1 cellular context compared by ENCODE assay signal in the genomic region with DNA sequence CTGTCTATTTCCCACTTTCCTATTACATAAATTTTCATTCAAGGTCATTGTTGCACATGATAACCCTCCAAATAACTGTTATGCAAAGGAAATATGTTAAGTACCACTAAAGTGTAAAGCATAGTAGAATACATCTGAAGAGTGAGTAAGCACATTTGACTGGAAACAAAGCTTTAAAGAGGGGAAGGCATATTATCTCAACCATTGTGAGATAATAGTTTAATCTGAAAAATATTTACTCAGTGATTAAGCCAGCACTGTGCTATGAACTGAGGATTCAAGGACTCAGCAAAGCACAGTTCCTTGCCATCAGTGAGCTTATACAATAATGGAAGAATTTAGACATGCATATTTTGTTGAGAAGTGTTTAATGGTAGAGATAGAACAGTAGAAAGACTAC.
TF ChIP-seq lines count a peak whose summit lies in the region.

No MANE protein-coding gene starts in this region.

TF ChIP-seq in GM23338, 12 proteins besides CTCF, POLR2A, EP300 and RAD21 (continued from another document):
- TF ChIP-seq, protein P1, sequence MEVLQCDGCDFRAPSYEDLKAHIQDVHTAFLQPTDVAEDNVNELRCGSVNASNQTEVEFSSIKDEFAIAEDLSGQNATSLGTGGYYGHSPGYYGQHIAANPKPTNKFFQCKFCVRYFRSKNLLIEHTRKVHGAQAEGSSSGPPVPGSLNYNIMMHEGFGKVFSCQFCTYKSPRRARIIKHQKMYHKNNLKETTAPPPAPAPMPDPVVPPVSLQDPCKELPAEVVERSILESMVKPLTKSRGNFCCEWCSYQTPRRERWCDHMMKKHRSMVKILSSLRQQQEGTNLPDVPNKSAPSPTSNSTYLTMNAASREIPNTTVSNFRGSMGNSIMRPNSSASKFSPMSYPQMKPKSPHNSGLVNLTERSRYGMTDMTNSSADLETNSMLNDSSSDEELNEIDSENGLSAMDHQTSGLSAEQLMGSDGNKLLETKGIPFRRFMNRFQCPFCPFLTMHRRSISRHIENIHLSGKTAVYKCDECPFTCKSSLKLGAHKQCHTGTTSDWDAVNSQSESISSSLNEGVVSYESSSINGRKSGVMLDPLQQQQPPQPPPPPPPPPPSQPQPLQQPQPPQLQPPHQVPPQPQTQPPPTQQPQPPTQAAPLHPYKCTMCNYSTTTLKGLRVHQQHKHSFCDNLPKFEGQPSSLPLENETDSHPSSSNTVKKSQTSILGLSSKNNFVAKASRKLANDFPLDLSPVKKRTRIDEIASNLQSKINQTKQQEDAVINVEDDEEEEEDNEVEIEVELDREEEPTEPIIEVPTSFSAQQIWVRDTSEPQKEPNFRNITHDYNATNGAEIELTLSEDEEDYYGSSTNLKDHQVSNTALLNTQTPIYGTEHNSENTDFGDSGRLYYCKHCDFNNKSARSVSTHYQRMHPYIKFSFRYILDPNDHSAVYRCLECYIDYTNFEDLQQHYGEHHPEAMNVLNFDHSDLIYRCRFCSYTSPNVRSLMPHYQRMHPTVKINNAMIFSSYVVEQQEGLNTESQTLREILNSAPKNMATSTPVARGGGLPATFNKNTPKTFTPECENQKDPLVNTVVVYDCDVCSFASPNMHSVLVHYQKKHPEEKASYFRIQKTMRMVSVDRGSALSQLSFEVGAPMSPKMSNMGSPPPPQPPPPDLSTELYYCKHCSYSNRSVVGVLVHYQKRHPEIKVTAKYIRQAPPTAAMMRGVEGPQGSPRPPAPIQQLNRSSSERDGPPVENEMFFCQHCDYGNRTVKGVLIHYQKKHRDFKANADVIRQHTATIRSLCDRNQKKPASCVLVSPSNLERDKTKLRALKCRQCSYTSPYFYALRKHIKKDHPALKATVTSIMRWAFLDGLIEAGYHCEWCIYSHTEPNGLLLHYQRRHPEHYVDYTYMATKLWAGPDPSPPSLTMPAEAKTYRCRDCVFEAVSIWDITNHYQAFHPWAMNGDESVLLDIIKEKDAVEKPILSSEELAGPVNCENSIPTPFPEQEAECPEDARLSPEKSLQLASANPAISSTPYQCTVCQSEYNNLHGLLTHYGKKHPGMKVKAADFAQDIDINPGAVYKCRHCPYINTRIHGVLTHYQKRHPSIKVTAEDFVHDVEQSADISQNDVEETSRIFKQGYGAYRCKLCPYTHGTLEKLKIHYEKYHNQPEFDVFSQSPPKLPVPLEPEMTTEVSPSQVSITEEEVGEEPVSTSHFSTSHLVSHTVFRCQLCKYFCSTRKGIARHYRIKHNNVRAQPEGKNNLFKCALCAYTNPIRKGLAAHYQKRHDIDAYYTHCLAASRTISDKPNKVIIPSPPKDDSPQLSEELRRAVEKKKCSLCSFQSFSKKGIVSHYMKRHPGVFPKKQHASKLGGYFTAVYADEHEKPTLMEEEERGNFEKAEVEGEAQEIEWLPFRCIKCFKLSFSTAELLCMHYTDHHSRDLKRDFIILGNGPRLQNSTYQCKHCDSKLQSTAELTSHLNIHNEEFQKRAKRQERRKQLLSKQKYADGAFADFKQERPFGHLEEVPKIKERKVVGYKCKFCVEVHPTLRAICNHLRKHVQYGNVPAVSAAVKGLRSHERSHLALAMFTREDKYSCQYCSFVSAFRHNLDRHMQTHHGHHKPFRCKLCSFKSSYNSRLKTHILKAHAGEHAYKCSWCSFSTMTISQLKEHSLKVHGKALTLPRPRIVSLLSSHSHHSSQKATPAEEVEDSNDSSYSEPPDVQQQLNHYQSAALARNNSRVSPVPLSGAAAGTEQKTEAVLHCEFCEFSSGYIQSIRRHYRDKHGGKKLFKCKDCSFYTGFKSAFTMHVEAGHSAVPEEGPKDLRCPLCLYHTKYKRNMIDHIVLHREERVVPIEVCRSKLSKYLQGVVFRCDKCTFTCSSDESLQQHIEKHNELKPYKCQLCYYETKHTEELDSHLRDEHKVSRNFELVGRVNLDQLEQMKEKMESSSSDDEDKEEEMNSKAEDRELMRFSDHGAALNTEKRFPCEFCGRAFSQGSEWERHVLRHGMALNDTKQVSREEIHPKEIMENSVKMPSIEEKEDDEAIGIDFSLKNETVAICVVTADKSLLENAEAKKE (CRISPR knock-in tag; IDR thresholded peaks at IDR 0.05): no peak
